In genomic region chr7:102205915-102206314, GRCh38 we compare ENCODE assay signal across 21 cellular contexts.
"Had no signal": no experiment of that assay in that cellular context is flagged by ENCODE, and none has a peak within 500 bp of the region (broad histone marks: within the 10 kb centered on the region; RNA-seq: fewer than 3 reads in every experiment).

No MANE protein-coding gene starts in this region.

- H3K4me3 ChIP-seq: coronary artery, heart left ventricle, lung, right atrium auricular region, sigmoid colon, skin epidermis, suprapubic skin, tibial artery, upper lobe of left lung, uterus had no signal

- ATAC-seq: heart left ventricle, left colon, left ventricle myocardium superior had no signal

- H2AFZ ChIP-seq: parathyroid adenoma had no signal

- H3K27ac ChIP-seq: coronary artery, heart left ventricle, parathyroid adenoma, right atrium auricular region, sigmoid colon, skin epidermis, suprapubic skin, tibial artery, upper lobe of left lung, uterus had no signal

- H3K4me1 Mint-ChIP-seq: endodermal cell, naive B cell had no signal

- H3K27me3 ChIP-seq: heart left ventricle, right atrium auricular region, sigmoid colon, suprapubic skin, tibial artery, upper lobe of left lung, uterus had no signal

- H3K9me3 Mint-ChIP-seq: endodermal cell, naive B cell had no signal

- H3K27ac Mint-ChIP-seq: endodermal cell had no signal

- DNase-seq: effector CD4-positive, alpha-beta T cell; endodermal cell; foreskin melanocyte; heart left ventricle; left colon; left ventricle myocardium superior; mesenchymal stem cell; naive B cell; sigmoid colon; stimulated activated CD4-positive, alpha-beta T cell treated with anti-CD3 and anti-CD28 coated beads, Interleukin-2, amount 100 ng/mL, for 24 hours; stimulated activated CD4-positive, alpha-beta T cell treated with anti-CD3 and anti-CD28 coated beads, Interleukin-4, amount 100 ng/mL, for 4 hours; stimulated activated naive CD4-positive, alpha-beta T cell; tibial artery; upper lobe of left lung; uterus had no signal

- H3K27me3 Mint-ChIP-seq: naive B cell had no signal

- H3K4me1 ChIP-seq: right atrium auricular region, sigmoid colon, suprapubic skin, tibial artery, upper lobe of left lung, uterus had no signal

- H3K9me3 ChIP-seq: heart left ventricle, right atrium auricular region, sigmoid colon, suprapubic skin, tibial artery, upper lobe of left lung, uterus had no signal

- H3K9ac ChIP-seq: parathyroid adenoma had no signal

- H3K4me3 Mint-ChIP-seq: endodermal cell had no signal

- H3K36me3 ChIP-seq: uterus had no signal
